8 cellular contexts compared by ENCODE assay signal in the genomic region with DNA sequence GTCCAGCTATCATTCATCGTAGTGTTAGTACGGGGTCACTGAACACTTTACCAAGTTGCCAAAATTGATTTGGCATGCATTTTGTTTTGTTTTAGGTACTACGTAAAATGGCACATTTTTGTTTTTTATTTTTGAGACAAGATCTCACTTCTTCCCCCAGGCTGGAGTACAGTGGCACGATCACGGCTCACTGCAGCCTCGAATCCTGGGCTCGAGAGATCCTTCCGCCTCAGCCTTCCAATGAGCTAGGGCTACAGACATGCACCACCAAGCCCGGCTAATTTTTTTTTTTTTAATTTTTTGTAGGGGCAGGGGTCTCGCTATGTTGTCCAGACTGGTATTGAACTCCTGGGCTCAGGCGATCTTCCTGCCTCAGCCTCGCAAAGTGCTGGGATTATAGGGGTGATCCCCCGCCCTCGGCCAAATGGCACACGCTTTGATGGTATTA. TPM values are rescaled to one million over a fixed set of nuclear protein-coding genes. Genes with fewer than 3 reads are reported as not detected.
DNase-seq lines count a peak whose midpoint lies in the region; ATAC-seq and TF ChIP-seq lines count a peak whose summit lies in the region.

No MANE protein-coding gene starts in this region.

- DNase-seq in CMK (ENCODE audit: low read depth) (peak; percentile 45), MM.1S (peak; percentile 32), astrocyte of the spinal cord (ENCODE audit: low read depth, low spot score) (no peak), tibial nerve (ENCODE audit: low spot score in 2 of 2) (no peak)
- no peak for DNase-seq in stimulated activated CD4-positive, alpha-beta T cell treated with anti-CD3 and anti-CD28 coated beads, Interleukin-1b, Interleukin-23, amount 100 ng/mL, for 48 hours

- peak overlapping the region; percentile 91 for H3K4me2 ChIP-seq in MM.1S (ENCODE audit: low read depth, low read length)

- H3K9ac ChIP-seq in MM.1S (ENCODE audit: low read length) (peak overlapping the region; percentile 74), liver (ENCODE audit: low read depth in 1 of 2, low read length in 2 of 2) (peak overlapping the region; percentile 66 to 76)

- H3K27me3 ChIP-seq in MM.1S (replicated peaks; ENCODE audit: insufficient read depth, low read length): no peaks in the 10 kb centered on the region
- H3K27me3 ChIP-seq in liver (ENCODE audit: control insufficient read depth in 4 of 4, insufficient read depth in 4 of 4, low read length in 3 of 4): no peaks in the 10 kb centered on the region
- no peaks in the 10 kb centered on the region for H3K27me3 ChIP-seq in tibial nerve

- H3K36me3 ChIP-seq in MM.1S (replicated peaks; ENCODE audit: insufficient read depth, low read length): no peaks in the 10 kb centered on the region
- peaks cover 0 to 9% (median 6%) of the 10 kb centered on the region in 4 donors for H3K36me3 ChIP-seq in liver (ENCODE audit: control insufficient read depth in 4 of 4, insufficient read depth in 3 of 4, low read depth in 1 of 4, low read length in 3 of 4)
- peaks cover 0 to 11% (median 0%) of the 10 kb centered on the region in 3 donors for H3K36me3 ChIP-seq in tibial nerve

- H3K4me1 ChIP-seq in MM.1S (ENCODE audit: low read length): peaks cover 7% of the 10 kb centered on the region
- H3K4me1 ChIP-seq in liver (ENCODE audit: control insufficient read depth in 4 of 4, insufficient read depth in 4 of 4, low read length in 3 of 4): peaks cover 0 to 13% (median 4%) of the 10 kb centered on the region in 4 donors
- peaks cover 0 to 34% (median 10%) of the 10 kb centered on the region in 4 donors for H3K4me1 ChIP-seq in tibial nerve

- in situ Hi-C loops in astrocyte of the spinal cord (cut with HindIII; ENCODE audit: low sequenced_read_pairs): no loop called here

- H2AFZ ChIP-seq in MM.1S (ENCODE audit: low read length): peak overlapping the region; percentile 87

- TF ChIP-seq POLR2A in tibial nerve (IDR thresholded peaks at IDR 0.05): no peak
- TF ChIP-seq POLR2A in GM18505 (IDR thresholded peaks at IDR 0.05; ENCODE audit: borderline replicate concordance, extremely low read depth, insufficient read depth, insufficient read length): no peak

- ATAC-seq in GM18505 (IDR thresholded peaks at IDR 0.05; ENCODE audit: unreplicated experiment) (no peak), GM21528 (IDR thresholded peaks at IDR 0.05; ENCODE audit: low FRiP score, unreplicated experiment) (no peak)

- TF ChIP-seq EP300 in tibial nerve (IDR thresholded peaks at IDR 0.05): no peak

- no peaks in the 10 kb centered on the region for H3K9me3 ChIP-seq in MM.1S (replicated peaks; ENCODE audit: insufficient read depth, low read length)
- H3K9me3 ChIP-seq in liver (ENCODE audit: control insufficient read depth in 4 of 4, low read length in 3 of 4): no peaks in the 10 kb centered on the region
- no peaks in the 10 kb centered on the region for H3K9me3 ChIP-seq in tibial nerve

- no peak for TF ChIP-seq CTCF in MM.1S (IDR thresholded peaks at IDR 0.05; ENCODE audit: low read length)
- no peak for TF ChIP-seq CTCF in astrocyte of the spinal cord (IDR thresholded peaks at IDR 0.05; ENCODE audit: low read depth, low read length)
- no peak for TF ChIP-seq CTCF in liver (IDR thresholded peaks at IDR 0.05; ENCODE audit: low read depth, low read length, missing input control)
- TF ChIP-seq CTCF in tibial nerve (IDR thresholded peaks at IDR 0.05): no peak

- 40% methylated on average over 15 of the region's 15 CpGs for WGBS in liver
- WGBS in tibial nerve, 2 donors: 28 to 29% methylated on average over 15 of the region's 15 CpGs

- peaks cover 23% of the 10 kb centered on the region for H3F3A ChIP-seq in MM.1S (ENCODE audit: insufficient read depth, low read length)

- no peak for TF ChIP-seq RAD21 in liver (IDR thresholded peaks at IDR 0.05)

- no peaks in the 10 kb centered on the region for H4K20me1 ChIP-seq in MM.1S (ENCODE audit: insufficient read depth, low read length)

- no peaks in the 10 kb centered on the region for H3K9me2 ChIP-seq in MM.1S (replicated peaks; ENCODE audit: insufficient read depth, low read length)

- H3K4me3 ChIP-seq in MM.1S (ENCODE audit: low read length) (peak overlapping the region; percentile 86), astrocyte of the spinal cord (ENCODE audit: low read depth, low read length) (peak overlapping the region; percentile 73), liver (ENCODE audit: low read depth in 1 of 3, low read length in 3 of 3) (peak overlapping the region; percentile 93 to 98 (median 93)), tibial nerve (peak overlapping the region; percentile 73 to 95 (median 80))

- H3K79me2 ChIP-seq in MM.1S (ENCODE audit: low read length): peaks cover 41% of the 10 kb centered on the region

- H3K27ac ChIP-seq in MM.1S (ENCODE audit: low read length) (peak overlapping the region; percentile 81; the same call in 1 of the 2 replicates), liver (ENCODE audit: low read depth in 1 of 2, low read length in 2 of 2) (peak overlapping the region in 1 of 2 donors; percentile 79), tibial nerve (peak overlapping the region; percentile 75 to 95 (median 88))

TF ChIP-seq in liver, 16 proteins besides CTCF, POLR2A, EP300 and RAD21:
- TF ChIP-seq EGR1 (IDR thresholded peaks at IDR 0.05; ENCODE audit: low read depth in 2 of 2): no peak
- TF ChIP-seq YY1 (IDR thresholded peaks at IDR 0.05): no peak
- TF ChIP-seq FOXA1 (IDR thresholded peaks at IDR 0.05): no peak
- no peak for TF ChIP-seq GABPA (IDR thresholded peaks at IDR 0.05 in 1 of 2, conservative IDR thresholded peaks at IDR 0.05 in 1 of 2)
- no peak for TF ChIP-seq REST (IDR thresholded peaks at IDR 0.05)
- TF ChIP-seq HNF4G (IDR thresholded peaks at IDR 0.05): no peak
- no peak for TF ChIP-seq ZBTB33 (IDR thresholded peaks at IDR 0.05)
- no peak for TF ChIP-seq HNF4A (conservative IDR thresholded peaks at IDR 0.05)
- TF ChIP-seq JUND (IDR thresholded peaks at IDR 0.05): no peak
- no peak for TF ChIP-seq FOXA2 (IDR thresholded peaks at IDR 0.05)
- no peak for TF ChIP-seq TAF1 (conservative IDR thresholded peaks at IDR 0.05)
- no peak for TF ChIP-seq NR2F2 (IDR thresholded peaks at IDR 0.05)
- TF ChIP-seq SP1 (IDR thresholded peaks at IDR 0.05): no peak
- no peak for TF ChIP-seq RXRA (IDR thresholded peaks at IDR 0.05)
- TF ChIP-seq, protein P1, sequence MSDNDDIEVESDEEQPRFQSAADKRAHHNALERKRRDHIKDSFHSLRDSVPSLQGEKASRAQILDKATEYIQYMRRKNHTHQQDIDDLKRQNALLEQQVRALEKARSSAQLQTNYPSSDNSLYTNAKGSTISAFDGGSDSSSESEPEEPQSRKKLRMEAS (IDR thresholded peaks at IDR 0.05): no peak
- TF ChIP-seq, protein P2, sequence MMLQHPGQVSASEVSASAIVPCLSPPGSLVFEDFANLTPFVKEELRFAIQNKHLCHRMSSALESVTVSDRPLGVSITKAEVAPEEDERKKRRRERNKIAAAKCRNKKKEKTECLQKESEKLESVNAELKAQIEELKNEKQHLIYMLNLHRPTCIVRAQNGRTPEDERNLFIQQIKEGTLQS (IDR thresholded peaks at IDR 0.05): no peak

RNA-seq across cellular contexts. Expression of gene TAF1B, which starts 0.8 kb away (rescaled TPM):
- total RNA-seq in liver (10 to 100 TPM in 1 of 2 donors, 1 to 10 TPM in 1; 7.4 to 17.2 TPM), tibial nerve (10 to 100 TPM; 10.8 to 21.4 (median 17.9) TPM)
- 1 to 10 TPM; 3.1 to 3.8 TPM for polyA plus RNA-seq in liver

Comparison
In these comparisons a context has a peak if more than half of its experiments do, and no peak if none do; other contexts are left out.
1. DNase-seq: peak in CMK (single experiment) and MM.1S (single experiment); none in astrocyte of the spinal cord (single experiment), tibial nerve (0 of 2) and stimulated activated CD4-positive, alpha-beta T cell treated with anti-CD3 and anti-CD28 coated beads, Interleukin-1b, Interleukin-23, amount 100 ng/mL, for 48 hours (single experiment).
2. Peak in every context shown above with its lines, with median percentiles within 50 percentile points of each other: H3K4me3 ChIP-seq.